In the genomic region with DNA sequence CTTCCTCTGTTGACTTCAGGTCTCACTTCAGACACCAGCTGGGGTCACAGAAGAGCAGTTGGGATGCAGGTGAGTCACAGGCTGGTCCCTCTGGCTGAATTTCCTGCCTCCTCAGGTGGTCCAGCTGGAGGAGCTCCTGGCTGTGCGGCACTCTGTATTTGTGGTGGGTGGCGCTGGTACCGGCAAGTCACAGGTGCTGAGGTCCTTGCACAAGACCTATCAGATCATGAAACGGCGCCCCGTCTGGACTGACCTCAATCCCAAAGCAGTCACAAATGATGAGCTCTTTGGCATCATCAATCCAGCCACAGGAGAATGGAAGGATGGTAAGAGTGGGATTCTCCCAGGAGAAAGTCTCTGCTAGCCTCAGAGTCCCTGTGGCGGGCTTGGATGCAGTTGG, we compare ENCODE assay signal across 39 cellular contexts.
"Had no signal": no experiment of that assay in that cellular context is flagged by ENCODE, and none has a peak within 500 bp of the region (broad histone marks: within the 10 kb centered on the region; RNA-seq: fewer than 3 reads in every experiment).

No MANE protein-coding gene starts in this region.

- H3K4me3 Mint-ChIP-seq: activated naive CD4-positive, alpha-beta T cell treated with anti-CD3 and anti-CD28 coated beads for 36 hours; activated naive CD4-positive, alpha-beta T cell treated with anti-CD3 and anti-CD28 coated beads, Interleukin-2, amount 10 ng/mL, durations not matched to agents 7 days and 5 days; activated naive CD4-positive, alpha-beta T cell treated with anti-CD3 and anti-CD28 coated beads, Interleukin-2, amount 50 U/mL, for 24 hours; activated naive CD8-positive, alpha-beta T cell; activated naive CD8-positive, alpha-beta T cell treated with anti-CD3 and anti-CD28 coated beads for 36 hours; activated naive CD8-positive, alpha-beta T cell treated with anti-CD3 and anti-CD28 coated beads, Interleukin-2, amount 10 ng/mL, durations not matched to agents 7 days and 5 days; activated naive CD8-positive, alpha-beta T cell treated with anti-CD3 and anti-CD28 coated beads, Interleukin-2, amount 50 U/mL, for 24 hours; activated T-cell treated with anti-CD3 and anti-CD28 coated beads, Interleukin-2, amount 50 U/mL, for 24 hours; activated T-cell treated with anti-CD3 and anti-CD28 coated beads, Interleukin-2, amount 50 U/mL, for 4 hours; activated T-cell treated with anti-CD3 and anti-CD28 coated beads, Interleukin-2, amount 50 U/mL, for 72 hours; activated T-helper 1 cell treated with anti-CD3 and anti-CD28 coated beads, Interleukin-12 subunit alpha, Interleukin-12 subunit beta, Interleukin-2, Interleukin-4 antibody, amounts not matched to agents 30 ng/mL and 10 ng/mL and 1 ng/mL, durations not matched to agents 14 hours and 24 hours and 36 hours; activated T-helper 17 cell treated with anti-CD3 and anti-CD28 coated beads, Interleukin-2, amount 50 U/mL, for 72 hours; brain; central memory CD8-positive, alpha-beta T cell had no signal

- H3K9me3 ChIP-seq: adrenal gland had no signal

- H3K36me3 Mint-ChIP-seq: activated naive CD4-positive, alpha-beta T cell treated with anti-CD3 and anti-CD28 coated beads, Interleukin-2, amount 10 ng/mL, durations not matched to agents 7 days and 5 days; activated naive CD4-positive, alpha-beta T cell treated with anti-CD3 and anti-CD28 coated beads, Interleukin-2, amount 50 U/mL, for 24 hours; activated naive CD8-positive, alpha-beta T cell; activated naive CD8-positive, alpha-beta T cell treated with anti-CD3 and anti-CD28 coated beads for 36 hours; activated naive CD8-positive, alpha-beta T cell treated with anti-CD3 and anti-CD28 coated beads, Interleukin-2, amount 10 ng/mL, durations not matched to agents 7 days and 5 days had no signal

- H3K4me1 ChIP-seq: adrenal gland, ascending aorta, body of pancreas, breast epithelium had no signal

- H3K27ac ChIP-seq: adrenal gland, ascending aorta, body of pancreas, brain microvascular endothelial cell, breast epithelium, cardiac muscle cell had no signal

- H3K27me3 ChIP-seq: adrenal gland, ascending aorta, body of pancreas, brain microvascular endothelial cell, breast epithelium, cardiac muscle cell had no signal

- DNase-seq: activated effector memory CD4-positive, alpha-beta T cell treated with anti-CD3 and anti-CD28 coated beads, Interleukin-2, amount 50 U/mL, for 16 hours; activated effector memory CD4-positive, alpha-beta T cell treated with Interleukin-2 at 50 U/mL for 16 hours; activated gamma-delta T cell; activated gamma-delta T cell treated with Interleukin-2 at 50 U/mL for 16 hours; activated naive CD4-positive, alpha-beta T cell; activated naive CD4-positive, alpha-beta T cell treated with anti-CD3 and anti-CD28 coated beads for 36 hours; activated naive CD4-positive, alpha-beta T cell treated with anti-CD3 and anti-CD28 coated beads, Interleukin-2, amount 10 ng/mL, durations not matched to agents 7 days and 5 days; activated naive CD4-positive, alpha-beta T cell treated with anti-CD3 and anti-CD28 coated beads, Interleukin-2, amount 50 U/mL, for 16 hours; activated naive CD4-positive, alpha-beta T cell treated with Interleukin-2 at 50 U/mL for 16 hours; activated naive CD8-positive, alpha-beta T cell treated with anti-CD3 and anti-CD28 coated beads for 36 hours; activated naive CD8-positive, alpha-beta T cell treated with anti-CD3 and anti-CD28 coated beads, Interleukin-2, amount 10 ng/mL, durations not matched to agents 7 days and 5 days; activated naive CD8-positive, alpha-beta T cell treated with anti-CD3 and anti-CD28 coated beads, Interleukin-2, amount 50 U/mL, for 24 hours; activated T-cell treated with anti-CD3 and anti-CD28 coated beads for 4 hours; activated T-cell treated with anti-CD3 and anti-CD28 coated beads, Interleukin-2, amount 50 U/mL, for 1 hour; activated T-cell treated with anti-CD3 and anti-CD28 coated beads, Interleukin-2, amount 50 U/mL, for 24 hours; activated T-cell treated with anti-CD3 and anti-CD28 coated beads, Interleukin-2, amount 50 U/mL, for 4 hours; activated T-cell treated with anti-CD3 and anti-CD28 coated beads, Interleukin-2, amount 50 U/mL, for 48 hours; activated T-cell treated with anti-CD3 and anti-CD28 coated beads, Interleukin-2, amount 50 U/mL, for 72 hours; adrenal gland; amniotic stem cell; amygdala; anterior cingulate cortex; aorta; body of pancreas; brain microvascular endothelial cell; caudate nucleus; central memory CD4-positive, alpha-beta T cell; cerebellar nuclear complex had no signal

- H3K4me1 Mint-ChIP-seq: activated naive CD4-positive, alpha-beta T cell treated with anti-CD3 and anti-CD28 coated beads, Interleukin-2, amount 10 ng/mL, durations not matched to agents 7 days and 5 days; activated naive CD4-positive, alpha-beta T cell treated with anti-CD3 and anti-CD28 coated beads, Interleukin-2, amount 50 U/mL, for 24 hours; activated naive CD8-positive, alpha-beta T cell treated with anti-CD3 and anti-CD28 coated beads for 36 hours; activated naive CD8-positive, alpha-beta T cell treated with anti-CD3 and anti-CD28 coated beads, Interleukin-2, amount 10 ng/mL, durations not matched to agents 7 days and 5 days; activated naive CD8-positive, alpha-beta T cell treated with anti-CD3 and anti-CD28 coated beads, Interleukin-2, amount 50 U/mL, for 24 hours; activated T-helper 17 cell treated with anti-CD3 and anti-CD28 coated beads, Interleukin-2, amount 50 U/mL, for 72 hours; brain; central memory CD8-positive, alpha-beta T cell had no signal

- H3K36me3 ChIP-seq: adrenal gland, ascending aorta, brain microvascular endothelial cell, breast epithelium, cardiac muscle cell had no signal

- H3K27me3 Mint-ChIP-seq: activated naive CD4-positive, alpha-beta T cell treated with anti-CD3 and anti-CD28 coated beads, Interleukin-2, amount 10 ng/mL, durations not matched to agents 7 days and 5 days; activated naive CD4-positive, alpha-beta T cell treated with anti-CD3 and anti-CD28 coated beads, Interleukin-2, amount 50 U/mL, for 24 hours; activated naive CD8-positive, alpha-beta T cell treated with anti-CD3 and anti-CD28 coated beads for 36 hours; activated naive CD8-positive, alpha-beta T cell treated with anti-CD3 and anti-CD28 coated beads, Interleukin-2, amount 10 ng/mL, durations not matched to agents 7 days and 5 days; activated T-cell treated with anti-CD3 and anti-CD28 coated beads, Interleukin-2, amount 50 U/mL, for 24 hours; central memory CD8-positive, alpha-beta T cell had no signal

- H3K27ac Mint-ChIP-seq: activated naive CD4-positive, alpha-beta T cell treated with anti-CD3 and anti-CD28 coated beads for 36 hours; activated naive CD4-positive, alpha-beta T cell treated with anti-CD3 and anti-CD28 coated beads, Interleukin-2, amount 10 ng/mL, durations not matched to agents 7 days and 5 days; activated naive CD4-positive, alpha-beta T cell treated with anti-CD3 and anti-CD28 coated beads, Interleukin-2, amount 50 U/mL, for 24 hours; activated naive CD4-positive, alpha-beta T cell treated with anti-CD3 and anti-CD28 coated beads, Interleukin-2, amount 50 U/mL, for 72 hours; activated naive CD8-positive, alpha-beta T cell; activated naive CD8-positive, alpha-beta T cell treated with anti-CD3 and anti-CD28 coated beads for 36 hours; activated naive CD8-positive, alpha-beta T cell treated with anti-CD3 and anti-CD28 coated beads, Interleukin-2, amount 10 ng/mL, durations not matched to agents 7 days and 5 days; activated naive CD8-positive, alpha-beta T cell treated with anti-CD3 and anti-CD28 coated beads, Interleukin-2, amount 50 U/mL, for 24 hours; activated T-cell treated with anti-CD3 and anti-CD28 coated beads, Interleukin-2, amount 50 U/mL, for 24 hours; activated T-cell treated with anti-CD3 and anti-CD28 coated beads, Interleukin-2, amount 50 U/mL, for 72 hours; activated T-helper 1 cell treated with anti-CD3 and anti-CD28 coated beads, Interleukin-12 subunit alpha, Interleukin-12 subunit beta, Interleukin-2, Interleukin-4 antibody, amounts not matched to agents 30 ng/mL and 10 ng/mL and 1 ng/mL, durations not matched to agents 14 hours and 24 hours and 36 hours; activated T-helper 17 cell treated with anti-CD3 and anti-CD28 coated beads, Interleukin-2, amount 50 U/mL, for 72 hours; activated T-helper 2 cell treated with anti-CD3 and anti-CD28 coated beads, Interferon-gamma antibody, Interleukin-2, Interleukin-4, amounts not matched to agents 10 μg/mL and 5 μg/mL and 100 μg/mL, durations not matched to agents 14 hours and 24 hours and 36 hours; brain had no signal

- H3K4me3 ChIP-seq: adrenal gland, ascending aorta, body of pancreas, breast epithelium, cardiac muscle cell had no signal

- ATAC-seq: activated naive CD4-positive, alpha-beta T cell treated with anti-CD3 and anti-CD28 coated beads, Interleukin-2, amount 50 U/mL, for 72 hours; activated naive CD8-positive, alpha-beta T cell treated with anti-CD3 and anti-CD28 coated beads, Interleukin-2, amount 50 U/mL, for 24 hours; activated T-cell treated with anti-CD3 and anti-CD28 coated beads, Interleukin-2, amount 50 U/mL, for 4 hours; activated T-cell treated with anti-CD3 and anti-CD28 coated beads, Interleukin-2, amount 50 U/mL, for 72 hours; activated T-helper 17 cell treated with anti-CD3 and anti-CD28 coated beads, Interleukin-2, amount 50 U/mL, for 72 hours; body of pancreas had no signal
